In the genomic region with DNA sequence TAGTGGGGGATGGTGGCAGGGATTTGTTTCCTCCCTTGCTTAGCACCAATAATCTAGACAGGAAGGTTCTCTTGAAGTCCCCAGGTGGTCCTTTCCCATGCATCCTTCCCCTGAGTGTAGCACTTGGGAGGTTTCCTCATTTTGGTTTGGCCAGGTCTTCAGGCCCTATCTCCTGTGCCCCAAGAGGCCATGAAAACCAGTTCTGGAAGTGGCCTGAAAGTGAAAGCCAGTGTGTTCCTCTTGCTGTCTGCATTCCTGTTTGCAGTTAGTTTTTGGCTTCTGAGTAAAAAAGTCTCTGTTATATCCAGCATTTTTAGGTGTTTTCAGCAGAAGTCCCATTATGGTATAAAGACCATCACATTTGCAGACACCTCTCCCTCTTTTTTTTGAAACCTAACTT, we compare ENCODE assay signal across 19 cellular contexts. TPM values are rescaled to one million over a fixed set of nuclear protein-coding genes. Genes with fewer than 3 reads are reported as not detected.
DNase-seq lines count a peak whose midpoint lies in the region; ATAC-seq, FAIRE-seq and TF ChIP-seq lines count a peak whose summit lies in the region.
"Had no signal": no experiment of that assay in that cellular context is flagged by ENCODE, and none has a peak within 500 bp of the region (broad histone marks: within the 10 kb centered on the region; RNA-seq: fewer than 3 reads in every experiment).

No MANE protein-coding gene starts in this region.

- H3K36me3 Mint-ChIP-seq in memory B cell, result peaks cover 24% of the 10 kb centered on the region
- peaks cover 25% of the 10 kb centered on the region for H3K36me3 Mint-ChIP-seq in activated T-cell treated with anti-CD3 and anti-CD28 coated beads, Interleukin-2, amount 50 U/mL, for 4 hours (ENCODE audit: insufficient read depth)

- DNase-seq in GM18507 (ENCODE audit: extremely low spot score, insufficient read length, low read depth), result peak; percentile 1
- DNase-seq in GM20000 (ENCODE audit: low spot score), result peak; percentile 13
- no peak for DNase-seq in memory B cell (ENCODE audit: low spot score in 2 of 2)
- no peak for DNase-seq in activated T-cell treated with anti-CD3 and anti-CD28 coated beads, Interleukin-2, amount 50 U/mL, for 4 hours
- DNase-seq in effector CD4-positive, alpha-beta T cell, result no peak
- no peak for DNase-seq in stimulated activated naive CD8-positive, alpha-beta T cell treated with anti-CD3 and anti-CD28 coated beads, Interleukin-15, Interleukin-2, amounts not matched to agents 100 U/mL and 50 U/mL, for 24 hours
- DNase-seq: ACHN; Calu3; CD4-positive, alpha-beta T cell; HCEC 1CT; MG63; NCI-H1417; NCI-H2029; NCI-H2171 treated with DMSO at 0.1 percent for 48 hours; NCI-H82; SHP77 treated with DMSO at 0.1 percent for 48 hours had no signal

- no peaks in the 10 kb centered on the region for H3K27me3 Mint-ChIP-seq in memory B cell
- no peaks in the 10 kb centered on the region for H3K27me3 Mint-ChIP-seq in activated T-cell treated with anti-CD3 and anti-CD28 coated beads, Interleukin-2, amount 50 U/mL, for 4 hours (ENCODE audit: low read depth)
- H3K27me3 Mint-ChIP-seq: B cell; CD4-positive, alpha-beta T cell had no signal

- peak overlapping the region; percentile 31 for H3K27ac Mint-ChIP-seq in memory B cell
- H3K27ac Mint-ChIP-seq: B cell; CD4-positive, alpha-beta T cell had no signal

- peak; percentile 91 for FAIRE-seq in GM18507 (lab: Jason Lieb, UNC)
- FAIRE-seq: HepG2 had no signal

- ATAC-seq in HG03520 (IDR thresholded peaks at IDR 0.05; ENCODE audit: unreplicated experiment), result peak; percentile 70
- ATAC-seq in memory B cell (ENCODE audit: low read depth), result no peak
- ATAC-seq in activated T-cell treated with anti-CD3 and anti-CD28 coated beads, Interleukin-2, amount 50 U/mL, for 4 hours, result no peak
- no peak for ATAC-seq in stimulated activated naive CD8-positive, alpha-beta T cell treated with anti-CD3 and anti-CD28 coated beads, Interleukin-15, Interleukin-2, amounts not matched to agents 100 U/mL and 50 U/mL, for 24 hours
- ATAC-seq: HepG2 had no signal

- no peak overlapping the region for H3K4me3 Mint-ChIP-seq in memory B cell
- no peak overlapping the region for H3K4me3 Mint-ChIP-seq in activated T-cell treated with anti-CD3 and anti-CD28 coated beads, Interleukin-2, amount 50 U/mL, for 4 hours
- H3K4me3 Mint-ChIP-seq: B cell; CD4-positive, alpha-beta T cell had no signal

- TF ChIP-seq CTCF in GM20000 (IDR thresholded peaks at IDR 0.05; ENCODE audit: extremely low read depth, missing control alignments), result no peak

- no peaks in the 10 kb centered on the region for H3K9me3 Mint-ChIP-seq in memory B cell
- no peaks in the 10 kb centered on the region for H3K9me3 Mint-ChIP-seq in activated T-cell treated with anti-CD3 and anti-CD28 coated beads, Interleukin-2, amount 50 U/mL, for 4 hours
- H3K9me3 Mint-ChIP-seq: CD4-positive, alpha-beta T cell had no signal

- peaks cover 16% of the 10 kb centered on the region for H3K4me1 Mint-ChIP-seq in memory B cell
- no peaks in the 10 kb centered on the region for H3K4me1 Mint-ChIP-seq in activated T-cell treated with anti-CD3 and anti-CD28 coated beads, Interleukin-2, amount 50 U/mL, for 4 hours (ENCODE audit: low read depth)

RNA-seq across cellular contexts. Expression of gene MTM1, which starts 59.5 kb away (rescaled TPM):
- 10 to 100 TPM; 14.9 to 17.2 (median 15.4) TPM for total RNA-seq in activated T-cell treated with anti-CD3 and anti-CD28 coated beads, Interleukin-2, amount 50 U/mL, for 4 hours

Comparison
In these comparisons a context has a peak if more than half of its experiments do, and no peak if none do; other contexts are left out.
1. DNase-seq: peak in GM18507 (single experiment) and GM20000 (single experiment); none in memory B cell (0 of 2), activated T-cell treated with anti-CD3 and anti-CD28 coated beads, Interleukin-2, amount 50 U/mL, for 4 hours (single experiment), effector CD4-positive, alpha-beta T cell (single experiment) and stimulated activated naive CD8-positive, alpha-beta T cell treated with anti-CD3 and anti-CD28 coated beads, Interleukin-15, Interleukin-2, amounts not matched to agents 100 U/mL and 50 U/mL, for 24 hours (single experiment).